In the genomic region with DNA sequence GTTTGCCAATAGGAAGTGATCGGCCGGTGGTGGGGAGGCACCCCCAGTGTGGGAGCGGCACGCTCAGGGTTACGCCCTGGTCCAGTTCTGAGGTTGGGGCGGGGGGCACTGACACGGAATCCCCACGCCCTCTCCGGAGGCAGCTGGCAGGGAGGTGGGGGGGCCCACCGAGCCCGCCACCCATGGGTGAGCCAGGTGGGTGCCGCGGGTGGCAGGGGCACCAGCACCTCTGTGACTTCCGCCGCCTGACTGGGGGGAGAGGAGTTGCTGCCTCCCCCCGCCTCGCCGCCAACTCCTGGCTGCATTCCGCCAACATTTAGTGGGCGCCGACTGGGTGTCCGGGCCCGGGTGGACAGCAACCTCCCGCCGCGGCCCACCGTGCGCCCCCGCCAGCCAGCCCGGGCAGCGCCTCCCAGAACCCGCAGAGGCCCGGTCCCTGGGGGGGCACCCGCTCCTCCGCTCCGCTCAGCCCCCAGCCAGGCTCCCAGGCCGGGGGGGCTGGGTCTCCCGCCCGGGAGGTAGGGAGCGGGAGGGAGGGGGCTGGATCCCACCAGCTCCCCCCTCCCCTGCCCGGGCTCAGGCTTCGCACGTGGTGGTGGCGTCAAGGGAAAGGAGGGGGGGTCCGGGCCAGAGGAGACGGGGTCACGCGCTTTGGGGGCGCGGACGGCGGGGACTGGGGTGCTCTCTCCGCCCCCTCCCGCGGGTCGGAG, we compare ENCODE assay signal across 8 cellular contexts. TPM values are rescaled to one million over a fixed set of nuclear protein-coding genes. Genes with fewer than 3 reads are reported as not detected.
DNase-seq lines count a peak whose midpoint lies in the region; ATAC-seq and TF ChIP-seq lines count a peak whose summit lies in the region.

No MANE protein-coding gene starts in this region.

- TF ChIP-seq CTCF in esophagus muscularis mucosa (IDR thresholded peaks at IDR 0.05) (no peak), upper lobe of right lung (IDR thresholded peaks at IDR 0.05) (no peak)

- peak overlapping the region; percentile 97 to 99 (median 98) for H3K27ac ChIP-seq in esophagus muscularis mucosa (replicated peaks in 1 of 4)
- H3K27ac ChIP-seq in muscle layer of duodenum (ENCODE audit: low read length), result peak overlapping the region; percentile 96
- peak overlapping the region; percentile 94 for H3K27ac ChIP-seq in upper lobe of right lung

- peak overlapping the region; percentile 77 for H3K4me3 Mint-ChIP-seq in activated CD4-positive, alpha-beta memory T cell treated with anti-CD3 and anti-CD28 coated beads, Interleukin-2, amount 10 ng/mL, durations not matched to agents 7 days and 5 days

- H3K27ac Mint-ChIP-seq in activated CD4-positive, alpha-beta memory T cell treated with anti-CD3 and anti-CD28 coated beads, Interleukin-2, amount 10 ng/mL, durations not matched to agents 7 days and 5 days, result peak overlapping the region; percentile 40

- H3K36me3 Mint-ChIP-seq in activated CD4-positive, alpha-beta memory T cell treated with anti-CD3 and anti-CD28 coated beads, Interleukin-2, amount 10 ng/mL, durations not matched to agents 7 days and 5 days (ENCODE audit: low read depth), result peaks cover 17% of the 10 kb centered on the region

- intact Hi-C loops in esophagus muscularis mucosa (cut with DNase I) (loop anchor here (5.0 kb wide), 1 partner anchor 58 kb away; a partner anchor contains a TSS), upper lobe of right lung (cut with DNase I) (no loop called here)

- H3K4me1 Mint-ChIP-seq in activated CD4-positive, alpha-beta memory T cell treated with anti-CD3 and anti-CD28 coated beads, Interleukin-2, amount 10 ng/mL, durations not matched to agents 7 days and 5 days, result peaks cover 47% of the 10 kb centered on the region

- ATAC-seq in HG03521 (IDR thresholded peaks at IDR 0.05; ENCODE audit: unreplicated experiment), result peak; percentile 4
- ATAC-seq in upper lobe of right lung, result no peak
- ATAC-seq in HG02610 (IDR thresholded peaks at IDR 0.05; ENCODE audit: unreplicated experiment), result no peak

- H3K36me3 ChIP-seq in esophagus muscularis mucosa (peaks cover 0 to 9% (median 8%) of the 10 kb centered on the region in 4 donors), muscle layer of duodenum (ENCODE audit: control insufficient read depth in 1 of 2, insufficient read depth in 2 of 2, low read length in 2 of 2) (peaks cover 0 to 7% of the 10 kb centered on the region in 2 donors), upper lobe of right lung (no peaks in the 10 kb centered on the region)

- H3K9me3 Mint-ChIP-seq in activated CD4-positive, alpha-beta memory T cell treated with anti-CD3 and anti-CD28 coated beads, Interleukin-2, amount 10 ng/mL, durations not matched to agents 7 days and 5 days, result no peaks in the 10 kb centered on the region

- no peak for TF ChIP-seq EP300 in esophagus muscularis mucosa (IDR thresholded peaks at IDR 0.05)

- H3K4me1 ChIP-seq in esophagus muscularis mucosa (peaks cover 43 to 66% (median 64%) of the 10 kb centered on the region in 4 donors), muscle layer of duodenum (ENCODE audit: control insufficient read depth in 1 of 2, insufficient read depth in 2 of 2, low read length in 2 of 2) (peaks cover 13 to 51% of the 10 kb centered on the region in 2 donors), upper lobe of right lung (peaks cover 60% of the 10 kb centered on the region)

- DNase-seq in DMS53 (lab: John Stamatoyannopoulos, UW) (peak; percentile 51), DMS53 treated with DMSO at 0.1 percent for 48 hours (lab: John Stamatoyannopoulos, UW; ENCODE audit: unreplicated experiment) (no peak), esophagus muscularis mucosa (ENCODE audit: extremely low spot score) (no peak), upper lobe of right lung (peak; percentile 85)
- peak; percentile 53 for DNase-seq in activated CD4-positive, alpha-beta memory T cell treated with anti-CD3 and anti-CD28 coated beads, Interleukin-2, amount 10 ng/mL, durations not matched to agents 7 days and 5 days

- H3K27me3 ChIP-seq in esophagus muscularis mucosa (no peaks in the 10 kb centered on the region), muscle layer of duodenum (ENCODE audit: low read depth, low read length) (no peaks in the 10 kb centered on the region), upper lobe of right lung (no peaks in the 10 kb centered on the region)

- H3K9me3 ChIP-seq in esophagus muscularis mucosa (no peaks in the 10 kb centered on the region), muscle layer of duodenum (ENCODE audit: control insufficient read depth in 1 of 2, low read length in 2 of 2) (no peaks in the 10 kb centered on the region), upper lobe of right lung (no peaks in the 10 kb centered on the region)

- no peak for TF ChIP-seq POLR2A in esophagus muscularis mucosa (IDR thresholded peaks at IDR 0.05; ENCODE audit: low read depth)

- CTCF ChIA-PET in activated CD4-positive, alpha-beta memory T cell treated with anti-CD3 and anti-CD28 coated beads, Interleukin-2, amount 10 ng/mL, durations not matched to agents 7 days and 5 days (lab: Charles Lee), result no interaction called here

- POLR2A ChIA-PET in activated CD4-positive, alpha-beta memory T cell treated with anti-CD3 and anti-CD28 coated beads, Interleukin-2, amount 10 ng/mL, durations not matched to agents 7 days and 5 days (lab: Charles Lee), result interaction anchor here (0.6 to 1.8 kb wide), 3 partner anchors 25 to 54 kb away, joined by 3 to 7 read pairs (median 4); no protein-coding TSS in a partner anchor

- H3K4me3 ChIP-seq in esophagus muscularis mucosa, result peak overlapping the region; percentile 90 to 100 (median 100)
- peak overlapping the region; percentile 67 to 84 for H3K4me3 ChIP-seq in muscle layer of duodenum (ENCODE audit: low read depth in 1 of 2, low read length in 2 of 2)
- H3K4me3 ChIP-seq in upper lobe of right lung, result peak overlapping the region; percentile 92

- no peaks in the 10 kb centered on the region for H3K27me3 Mint-ChIP-seq in activated CD4-positive, alpha-beta memory T cell treated with anti-CD3 and anti-CD28 coated beads, Interleukin-2, amount 10 ng/mL, durations not matched to agents 7 days and 5 days

- 0% methylated on average over 2 of the region's 56 CpGs for WGBS in esophagus muscularis mucosa

RNA-seq across cellular contexts. Expression of a gene that starts 2.0 kb away (rescaled TPM):
- total RNA-seq in activated CD4-positive, alpha-beta memory T cell treated with anti-CD3 and anti-CD28 coated beads, Interleukin-2, amount 10 ng/mL, durations not matched to agents 7 days and 5 days, result 10 to 100 TPM; 53.1 to 53.5 TPM
- total RNA-seq in esophagus muscularis mucosa, result 100 to 1,000 TPM in 2 of 4 donors, 10 to 100 TPM in 2; 71.9 to 137 (median 114) TPM
- 54.3 TPM for total RNA-seq in upper lobe of right lung

RNA-seq across cellular contexts. Expression of a gene that starts 57.2 kb away (rescaled TPM):
- total RNA-seq in activated CD4-positive, alpha-beta memory T cell treated with anti-CD3 and anti-CD28 coated beads, Interleukin-2, amount 10 ng/mL, durations not matched to agents 7 days and 5 days, result 10 to 100 TPM; 28.6 to 33.2 TPM
- total RNA-seq in esophagus muscularis mucosa (10 to 100 TPM; 16.6 to 34.1 (median 24.8) TPM), upper lobe of right lung (25.4 TPM)

RNA-seq across cellular contexts. Expression of a gene that starts 59.2 kb away (rescaled TPM):
- total RNA-seq in activated CD4-positive, alpha-beta memory T cell treated with anti-CD3 and anti-CD28 coated beads, Interleukin-2, amount 10 ng/mL, durations not matched to agents 7 days and 5 days, result 100 to 1,000 TPM; 186 to 202 TPM
- total RNA-seq in esophagus muscularis mucosa (100 to 1,000 TPM in 2 of 4 donors, 10 to 100 TPM in 2; 59.0 to 145 (median 101) TPM), upper lobe of right lung (110 TPM)

Comparison
In these comparisons a context has a peak if more than half of its experiments do, and no peak if none do; other contexts are left out.
1. DNase-seq: peak in DMS53 (single experiment), activated CD4-positive, alpha-beta memory T cell treated with anti-CD3 and anti-CD28 coated beads, Interleukin-2, amount 10 ng/mL, durations not matched to agents 7 days and 5 days (single experiment) and upper lobe of right lung (single experiment); none in DMS53 treated with DMSO at 0.1 percent for 48 hours (single experiment) and esophagus muscularis mucosa (single experiment).
2. Peak in every context shown above with its lines, with median percentiles within 50 percentile points of each other: H3K27ac ChIP-seq and H3K4me3 ChIP-seq.